Comparison of ENCODE assay signal across 8 cellular contexts in genomic region chr1:145823565-145824498, GRCh38. TPM values are rescaled to one million over a fixed set of nuclear protein-coding genes. Genes with fewer than 3 reads are reported as not detected.
DNase-seq lines count a peak whose midpoint lies in the region; ATAC-seq and TF ChIP-seq lines count a peak whose summit lies in the region.

A gene with protein sequence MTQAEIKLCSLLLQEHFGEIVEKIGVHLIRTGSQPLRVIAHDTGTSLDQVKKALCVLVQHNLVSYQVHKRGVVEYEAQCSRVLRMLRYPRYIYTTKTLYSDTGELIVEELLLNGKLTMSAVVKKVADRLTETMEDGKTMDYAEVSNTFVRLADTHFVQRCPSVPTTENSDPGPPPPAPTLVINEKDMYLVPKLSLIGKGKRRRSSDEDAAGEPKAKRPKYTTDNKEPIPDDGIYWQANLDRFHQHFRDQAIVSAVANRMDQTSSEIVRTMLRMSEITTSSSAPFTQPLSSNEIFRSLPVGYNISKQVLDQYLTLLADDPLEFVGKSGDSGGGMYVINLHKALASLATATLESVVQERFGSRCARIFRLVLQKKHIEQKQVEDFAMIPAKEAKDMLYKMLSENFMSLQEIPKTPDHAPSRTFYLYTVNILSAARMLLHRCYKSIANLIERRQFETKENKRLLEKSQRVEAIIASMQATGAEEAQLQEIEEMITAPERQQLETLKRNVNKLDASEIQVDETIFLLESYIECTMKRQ (plus strand): TSS chr1:145824200. CDS start chr1:145825777, 1,577 bp downstream.
Gene RNF115, minus strand, starts transcription at chr1:145824095. Its CDS starts 222 bp downstream, at chr1:145823873.

- H3K36me3 ChIP-seq in H7 (replicated peaks; ENCODE audit: control insufficient read depth, insufficient read depth, low read length), result peaks cover 15% of the 10 kb centered on the region

- ATAC-seq in natural killer cell treated with Interleukin-12 subunit alpha and Interleukin-12 subunit beta and Interleukin-15 and Interleukin-18, amount 100 ng/mL, for 72 hours, result peak; percentile 94 to 95
- peak; percentile 69 for ATAC-seq in stimulated activated naive CD8-positive, alpha-beta T cell treated with anti-CD3 and anti-CD28 coated beads, Interleukin-15, Interleukin-2, amounts not matched to agents 100 U/mL and 50 U/mL, for 24 hours

- H3K36me3 Mint-ChIP-seq in natural killer cell treated with Interleukin-12 subunit alpha and Interleukin-12 subunit beta and Interleukin-15 and Interleukin-18, amount 100 ng/mL, for 72 hours, result peaks cover 25% of the 10 kb centered on the region

- DNase-seq in EL (peak; percentile 94), H7 (peak; percentile 92), M059J (ENCODE audit: low read depth) (peak; percentile 94), SHP77 (lab: John Stamatoyannopoulos, UW) (peak; percentile 98 to 99), fibroblast of pulmonary artery (ENCODE audit: low read depth) (peak; percentile 93)
- DNase-seq in activated T-helper 9 cell treated with anti-CD3 and anti-CD28 coated beads, Interleukin-2, amount 50 U/mL, for 16 hours (ENCODE audit: low read depth), result peak; percentile 79
- peak; percentile 91 for DNase-seq in natural killer cell treated with Interleukin-12 subunit alpha and Interleukin-12 subunit beta and Interleukin-15 and Interleukin-18, amount 100 ng/mL, for 72 hours (ENCODE audit: low spot score)
- DNase-seq in stimulated activated naive CD8-positive, alpha-beta T cell treated with anti-CD3 and anti-CD28 coated beads, Interleukin-15, Interleukin-2, amounts not matched to agents 100 U/mL and 50 U/mL, for 24 hours, result peak; percentile 85

- H3K27ac Mint-ChIP-seq in natural killer cell treated with Interleukin-12 subunit alpha and Interleukin-12 subunit beta and Interleukin-15 and Interleukin-18, amount 100 ng/mL, for 72 hours, result peak within 1 kb of the TSS; percentile 85 to 97

- no peaks in the 10 kb centered on the region for H3K27me3 ChIP-seq in H7 (ENCODE audit: control insufficient read depth, insufficient read depth, low read length)

- H3K27me3 Mint-ChIP-seq in natural killer cell treated with Interleukin-12 subunit alpha and Interleukin-12 subunit beta and Interleukin-15 and Interleukin-18, amount 100 ng/mL, for 72 hours, result no peaks in the 10 kb centered on the region

- H3K9me3 Mint-ChIP-seq in natural killer cell treated with Interleukin-12 subunit alpha and Interleukin-12 subunit beta and Interleukin-15 and Interleukin-18, amount 100 ng/mL, for 72 hours, result no peaks in the 10 kb centered on the region

- peaks cover 29 to 32% of the 10 kb centered on the region in 2 donors for H3K4me1 Mint-ChIP-seq in natural killer cell treated with Interleukin-12 subunit alpha and Interleukin-12 subunit beta and Interleukin-15 and Interleukin-18, amount 100 ng/mL, for 72 hours (ENCODE audit: low read depth in 2 of 2)

- H3K4me3 ChIP-seq in H7 (ENCODE audit: insufficient read depth, low read depth, low read length) (peak within 1 kb of the TSS; percentile 91), fibroblast of pulmonary artery (replicated peaks; ENCODE audit: low read depth, low read length) (peak within 1 kb of the TSS; percentile 71)

- peak within 1 kb of the TSS; percentile 93 for H3K4me3 Mint-ChIP-seq in natural killer cell treated with Interleukin-12 subunit alpha and Interleukin-12 subunit beta and Interleukin-15 and Interleukin-18, amount 100 ng/mL, for 72 hours

- TF ChIP-seq CTCF in fibroblast of pulmonary artery (IDR thresholded peaks at IDR 0.05; ENCODE audit: low read length, missing control alignments), result no peak

RNA-seq across cellular contexts. Expression of the first gene that starts in this region (rescaled TPM):
- 44.3 and 45.1 TPM in 2 replicates for total RNA-seq in H7 (2014; rRNA removed; shearing (Covaris generic))
- 48.2 and 51.1 TPM in 2 replicates for total RNA-seq in M059J (2014; rRNA removed; shearing (Covaris generic))
- 10 to 100 TPM; 51.4 to 87.4 TPM for total RNA-seq in natural killer cell treated with Interleukin-12 subunit alpha and Interleukin-12 subunit beta and Interleukin-15 and Interleukin-18, amount 100 ng/mL, for 72 hours

RNA-seq across cellular contexts. Expression of gene RNF115, which starts in this region (rescaled TPM):
- 11.3 and 11.5 TPM in 2 replicates for total RNA-seq in H7 (2014; rRNA removed; shearing (Covaris generic))
- 15.1 and 17.9 TPM in 2 replicates for total RNA-seq in M059J (2014; rRNA removed; shearing (Covaris generic))
- 10 to 100 TPM; 22.9 to 36.0 TPM for total RNA-seq in natural killer cell treated with Interleukin-12 subunit alpha and Interleukin-12 subunit beta and Interleukin-15 and Interleukin-18, amount 100 ng/mL, for 72 hours

Comparison
In these comparisons a context has a peak if more than half of its experiments do, and no peak if none do; other contexts are left out.
1. Peak in every context shown above with its lines: DNase-seq, ATAC-seq and H3K4me3 ChIP-seq.